In the genomic region with DNA sequence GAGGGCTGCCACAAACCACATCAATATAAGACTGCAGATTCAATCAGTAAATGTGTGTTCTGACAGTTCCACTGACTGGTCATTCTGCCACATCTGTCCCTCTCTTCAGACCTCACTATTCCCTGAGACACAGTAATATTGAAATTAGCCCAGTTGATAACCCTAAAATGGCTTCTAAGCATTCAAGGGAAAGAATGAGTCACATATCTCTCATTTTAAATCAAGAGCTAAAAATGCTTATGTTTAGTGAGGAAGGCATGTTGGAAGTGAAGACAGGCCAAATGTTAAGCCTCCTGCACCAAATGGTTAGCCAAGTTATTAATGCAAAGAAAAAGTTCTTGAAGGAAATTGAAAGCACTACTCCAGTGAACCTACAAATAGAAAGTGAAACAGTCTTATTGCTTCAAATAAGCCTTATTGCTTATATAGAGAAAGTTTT, we compare ENCODE assay signal across 10 cellular contexts. TPM values are rescaled to one million over a fixed set of nuclear protein-coding genes. Genes with fewer than 3 reads are reported as not detected.
A peak's percentile ranks its signal among the peaks of the same experiment; 100 is the strongest.
DNase-seq lines count a peak whose midpoint lies in the region; ATAC-seq, FAIRE-seq and TF ChIP-seq lines count a peak whose summit lies in the region.
"Had no signal": no experiment of that assay in that cellular context is flagged by ENCODE, and none has a peak within 500 bp of the region (broad histone marks: within the 10 kb centered on the region; RNA-seq: fewer than 3 reads in every experiment).

No MANE protein-coding gene starts in this region.

- peak; percentile 86 to 88 for ATAC-seq in activated T-cell treated with anti-CD3 and anti-CD28 coated beads, Interleukin-2, amount 50 U/mL, for 4 hours
- peak; percentile 75 for ATAC-seq in HG02759 (IDR thresholded peaks at IDR 0.05; ENCODE audit: unreplicated experiment)

- H3K4me3 Mint-ChIP-seq in activated T-cell treated with anti-CD3 and anti-CD28 coated beads, Interleukin-2, amount 50 U/mL, for 4 hours = peak overlapping the region; percentile 58
- H3K4me3 Mint-ChIP-seq in T-helper 1 cell treated with Interleukin-12 subunit alpha and Interleukin-12 subunit beta and Interleukin-4 antibody, amounts not matched to agents 30 μg/mL and 1 μg/mL, for 36 hours = no peak overlapping the region

- H3K36me3 Mint-ChIP-seq in activated T-cell treated with anti-CD3 and anti-CD28 coated beads, Interleukin-2, amount 50 U/mL, for 4 hours (ENCODE audit: insufficient read depth) = no peaks in the 10 kb centered on the region
- H3K36me3 Mint-ChIP-seq in T-helper 1 cell treated with Interleukin-12 subunit alpha and Interleukin-12 subunit beta and Interleukin-4 antibody, amounts not matched to agents 30 μg/mL and 1 μg/mL, for 36 hours (ENCODE audit: low read depth) = peaks cover 1% of the 10 kb centered on the region

- H3K27ac Mint-ChIP-seq in T-helper 1 cell treated with Interleukin-12 subunit alpha and Interleukin-12 subunit beta and Interleukin-4 antibody, amounts not matched to agents 30 μg/mL and 1 μg/mL, for 36 hours = peak overlapping the region; percentile 7

- H3K9me3 Mint-ChIP-seq in activated T-cell treated with anti-CD3 and anti-CD28 coated beads, Interleukin-2, amount 50 U/mL, for 4 hours = peaks cover 8% of the 10 kb centered on the region
- no peaks in the 10 kb centered on the region for H3K9me3 Mint-ChIP-seq in T-helper 1 cell treated with Interleukin-12 subunit alpha and Interleukin-12 subunit beta and Interleukin-4 antibody, amounts not matched to agents 30 μg/mL and 1 μg/mL, for 36 hours

- FAIRE-seq in small intestine (lab: Jason Lieb, UNC) = no peak

- DNase-seq in activated T-cell treated with anti-CD3 and anti-CD28 coated beads, Interleukin-2, amount 50 U/mL, for 4 hours = no peak
- no peak for DNase-seq in activated T-cell treated with anti-CD3 and anti-CD28 coated beads, Interleukin-2, amount 50 U/mL, for 1 hour
- DNase-seq in small intestine = peak; percentile 16
- DNase-seq in prostate gland (ENCODE audit: low spot score) = no peak
- DNase-seq in NCI-H82 treated with DMSO at 0.1 percent for 48 hours (lab: John Stamatoyannopoulos, UW; ENCODE audit: unreplicated experiment) = no peak
- no peak for DNase-seq in activated CD4-positive, CD25-positive, alpha-beta regulatory T cell treated with anti-CD3 and anti-CD28 coated beads, Interleukin-2, amount 50 U/mL, for 72 hours
- DNase-seq: C1 segment of cervical spinal cord, glutamatergic neuron had no signal

- intact Hi-C loops in prostate gland (cut with DNase I) = no loop called here

- no peaks in the 10 kb centered on the region for H3K27me3 Mint-ChIP-seq in activated T-cell treated with anti-CD3 and anti-CD28 coated beads, Interleukin-2, amount 50 U/mL, for 4 hours (ENCODE audit: low read depth)
- H3K27me3 Mint-ChIP-seq in T-helper 1 cell treated with Interleukin-12 subunit alpha and Interleukin-12 subunit beta and Interleukin-4 antibody, amounts not matched to agents 30 μg/mL and 1 μg/mL, for 36 hours (ENCODE audit: low read depth) = no peaks in the 10 kb centered on the region

- no peaks in the 10 kb centered on the region for H3K27me3 ChIP-seq in small intestine (ENCODE audit: control insufficient read depth in 2 of 2, insufficient read depth in 2 of 2, low read length in 2 of 2)
- no peaks in the 10 kb centered on the region for H3K27me3 ChIP-seq in prostate gland (replicated peaks; ENCODE audit: insufficient read depth)

- no peaks in the 10 kb centered on the region for H3K36me3 ChIP-seq in small intestine (ENCODE audit: control insufficient read depth in 2 of 2, insufficient read depth in 2 of 2, low read length in 2 of 2)
- no peaks in the 10 kb centered on the region for H3K36me3 ChIP-seq in prostate gland

- no peak for TF ChIP-seq CTCF in prostate gland (IDR thresholded peaks at IDR 0.05)

- peaks cover 17% of the 10 kb centered on the region for H3K4me1 Mint-ChIP-seq in activated T-cell treated with anti-CD3 and anti-CD28 coated beads, Interleukin-2, amount 50 U/mL, for 4 hours (ENCODE audit: low read depth)
- H3K4me1 Mint-ChIP-seq in T-helper 1 cell treated with Interleukin-12 subunit alpha and Interleukin-12 subunit beta and Interleukin-4 antibody, amounts not matched to agents 30 μg/mL and 1 μg/mL, for 36 hours (ENCODE audit: low read depth) = peaks cover 7% of the 10 kb centered on the region

- no peaks in the 10 kb centered on the region for H3K4me1 ChIP-seq in small intestine (ENCODE audit: control insufficient read depth in 2 of 2, insufficient read depth in 1 of 2, low read depth in 1 of 2, low read length in 1 of 2)
- no peaks in the 10 kb centered on the region for H3K4me1 ChIP-seq in prostate gland (replicated peaks)

- H3K4me3 ChIP-seq in small intestine (ENCODE audit: low read depth in 1 of 2, low read length in 2 of 2) (no peak overlapping the region), prostate gland (no peak overlapping the region)

- H3K9me3 ChIP-seq in small intestine (ENCODE audit: control insufficient read depth, low read depth) = no peaks in the 10 kb centered on the region
- H3K9me3 ChIP-seq in prostate gland = no peaks in the 10 kb centered on the region

- H3K27ac ChIP-seq in small intestine (ENCODE audit: low read depth in 1 of 2, low read length in 1 of 2) = no peak overlapping the region
- H3K27ac ChIP-seq in prostate gland = no peak overlapping the region

- TF ChIP-seq POLR2A in prostate gland (IDR thresholded peaks at IDR 0.05) = no peak

RNA-seq across cellular contexts. Expression of a gene that starts 24.5 kb away (rescaled TPM):
- total RNA-seq in activated T-cell treated with anti-CD3 and anti-CD28 coated beads, Interleukin-2, amount 50 U/mL, for 4 hours = 10 to 100 TPM; 22.4 to 27.8 (median 25.2) TPM
- 10 to 100 TPM; 15.2 to 21.6 (median 21.5) TPM for polyA plus RNA-seq in small intestine
- total RNA-seq in prostate gland = 10 to 100 TPM; 36.2 to 57.9 TPM
